In the genomic region with DNA sequence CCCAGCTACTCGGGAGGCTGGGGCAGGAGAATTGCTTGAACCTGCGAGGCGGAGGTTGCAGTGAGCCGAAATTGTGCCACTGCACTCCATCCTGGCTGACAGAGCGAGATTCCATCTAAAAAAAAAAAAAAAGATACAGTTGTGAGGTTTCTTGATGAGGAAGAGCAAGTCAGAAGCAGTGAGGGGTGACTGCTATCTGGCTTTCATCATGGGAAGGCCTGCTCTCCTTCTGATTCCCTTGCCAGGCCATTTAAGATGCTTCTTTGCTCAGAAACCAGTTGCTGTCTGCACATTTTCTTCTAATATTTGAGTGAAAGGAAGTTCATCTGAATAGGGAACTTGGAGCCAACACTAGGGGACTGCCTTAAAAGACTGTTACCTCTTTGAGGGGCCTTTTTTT, we compare ENCODE assay signal across 17 cellular contexts.
DNase-seq lines count a peak whose midpoint lies in the region; ATAC-seq and TF ChIP-seq lines count a peak whose summit lies in the region.
"Had no signal": no experiment of that assay in that cellular context is flagged by ENCODE, and none has a peak within 500 bp of the region (broad histone marks: within the 10 kb centered on the region; RNA-seq: fewer than 3 reads in every experiment).

No MANE protein-coding gene starts in this region.

- peaks cover 3% of the 10 kb centered on the region for H3K4me1 ChIP-seq in upper lobe of right lung

- POLR2A ChIA-PET in activated naive CD8-positive, alpha-beta T cell treated with anti-CD3 and anti-CD28 coated beads, Interleukin-2, amount 10 ng/mL, durations not matched to agents 7 days and 5 days (lab: Charles Lee): interaction anchor here (0.7 kb wide), 1 partner anchor 1214 kb away, joined by 3 read pairs; no protein-coding TSS in a partner anchor

- no peak for DNase-seq in activated naive CD8-positive, alpha-beta T cell treated with anti-CD3 and anti-CD28 coated beads, Interleukin-2, amount 10 ng/mL, durations not matched to agents 7 days and 5 days
- DNase-seq in activated naive CD8-positive, alpha-beta T cell treated with anti-CD3 and anti-CD28 coated beads, Interleukin-2, amount 50 U/mL, for 24 hours: no peak
- DNase-seq in NB4 (ENCODE audit: low read depth) (peak; percentile 36), upper lobe of right lung (no peak), NCI-H2171 treated with DMSO at 0.1 percent for 48 hours (lab: John Stamatoyannopoulos, UW) (no peak), left lobe of liver (ENCODE audit: low spot score) (no peak), DMS79 treated with DMSO at 0.1 percent for 48 hours (lab: John Stamatoyannopoulos, UW) (no peak)
- no peak for DNase-seq in effector memory CD8-positive, alpha-beta T cell
- DNase-seq: CD4-positive, alpha-beta T cell; NCI-H1105 treated with DMSO at 0.1 percent for 48 hours; NCI-H187 treated with DMSO at 0.1 percent for 48 hours; NCI-H2171; Peyer's patch; SHP77 had no signal

- intact Hi-C loops in upper lobe of right lung (cut with DNase I): no loop called here

- H3K27me3 ChIP-seq in upper lobe of right lung: no peaks in the 10 kb centered on the region
- H3K27me3 ChIP-seq: Peyer's patch had no signal

- no peak for ATAC-seq in activated naive CD8-positive, alpha-beta T cell treated with anti-CD3 and anti-CD28 coated beads, Interleukin-2, amount 10 ng/mL, durations not matched to agents 7 days and 5 days (ENCODE audit: low read depth)
- ATAC-seq in activated naive CD8-positive, alpha-beta T cell treated with anti-CD3 and anti-CD28 coated beads, Interleukin-2, amount 50 U/mL, for 24 hours: no peak
- no peak for ATAC-seq in effector memory CD8-positive, alpha-beta T cell (replicated peaks)
- no peak for ATAC-seq in upper lobe of right lung
- ATAC-seq in left lobe of liver: no peak
- ATAC-seq: A549, K562 had no signal

- no peak overlapping the region for H3K4me3 Mint-ChIP-seq in activated naive CD8-positive, alpha-beta T cell treated with anti-CD3 and anti-CD28 coated beads, Interleukin-2, amount 10 ng/mL, durations not matched to agents 7 days and 5 days
- H3K4me3 Mint-ChIP-seq in activated naive CD8-positive, alpha-beta T cell treated with anti-CD3 and anti-CD28 coated beads, Interleukin-2, amount 50 U/mL, for 24 hours: no peak overlapping the region
- H3K4me3 Mint-ChIP-seq in effector memory CD8-positive, alpha-beta T cell: peak overlapping the region; percentile 59 to 66
- H3K4me3 Mint-ChIP-seq: CD4-positive, alpha-beta T cell had no signal

- no peaks in the 10 kb centered on the region for H3K27me3 Mint-ChIP-seq in activated naive CD8-positive, alpha-beta T cell treated with anti-CD3 and anti-CD28 coated beads, Interleukin-2, amount 10 ng/mL, durations not matched to agents 7 days and 5 days
- H3K27me3 Mint-ChIP-seq in activated naive CD8-positive, alpha-beta T cell treated with anti-CD3 and anti-CD28 coated beads, Interleukin-2, amount 50 U/mL, for 24 hours: no peaks in the 10 kb centered on the region
- H3K27me3 Mint-ChIP-seq in effector memory CD8-positive, alpha-beta T cell: no peaks in the 10 kb centered on the region
- H3K27me3 Mint-ChIP-seq: CD4-positive, alpha-beta T cell had no signal

- H3K36me3 Mint-ChIP-seq in activated naive CD8-positive, alpha-beta T cell treated with anti-CD3 and anti-CD28 coated beads, Interleukin-2, amount 10 ng/mL, durations not matched to agents 7 days and 5 days: peaks cover 23% of the 10 kb centered on the region
- H3K36me3 Mint-ChIP-seq in activated naive CD8-positive, alpha-beta T cell treated with anti-CD3 and anti-CD28 coated beads, Interleukin-2, amount 50 U/mL, for 24 hours (ENCODE audit: low read depth): peaks cover 2% of the 10 kb centered on the region
- H3K36me3 Mint-ChIP-seq in effector memory CD8-positive, alpha-beta T cell (ENCODE audit: insufficient read depth): no peaks in the 10 kb centered on the region

- no peak for TF ChIP-seq POLR2A in NB4 (IDR thresholded peaks at IDR 0.05; ENCODE audit: extremely low read depth, insufficient read length)

- no peak for TF ChIP-seq CTCF in NB4 (IDR thresholded peaks at IDR 0.05; ENCODE audit: low read depth, low read length)
- no peak for TF ChIP-seq CTCF in upper lobe of right lung (IDR thresholded peaks at IDR 0.05)

- H3K9me3 Mint-ChIP-seq in activated naive CD8-positive, alpha-beta T cell treated with anti-CD3 and anti-CD28 coated beads, Interleukin-2, amount 10 ng/mL, durations not matched to agents 7 days and 5 days: peaks cover 2% of the 10 kb centered on the region
- H3K9me3 Mint-ChIP-seq in activated naive CD8-positive, alpha-beta T cell treated with anti-CD3 and anti-CD28 coated beads, Interleukin-2, amount 50 U/mL, for 24 hours: no peaks in the 10 kb centered on the region
- peaks cover 3 to 6% of the 10 kb centered on the region in 2 donors for H3K9me3 Mint-ChIP-seq in effector memory CD8-positive, alpha-beta T cell
- H3K9me3 Mint-ChIP-seq: CD4-positive, alpha-beta T cell had no signal

- no peaks in the 10 kb centered on the region for H3K9me3 ChIP-seq in upper lobe of right lung
- H3K9me3 ChIP-seq: A549, Peyer's patch had no signal

- H3K27ac Mint-ChIP-seq in activated naive CD8-positive, alpha-beta T cell treated with anti-CD3 and anti-CD28 coated beads, Interleukin-2, amount 10 ng/mL, durations not matched to agents 7 days and 5 days: peak overlapping the region; percentile 50
- no peak overlapping the region for H3K27ac Mint-ChIP-seq in activated naive CD8-positive, alpha-beta T cell treated with anti-CD3 and anti-CD28 coated beads, Interleukin-2, amount 50 U/mL, for 24 hours
- H3K27ac Mint-ChIP-seq in effector memory CD8-positive, alpha-beta T cell: peak overlapping the region; percentile 76 to 86
- H3K27ac Mint-ChIP-seq: CD4-positive, alpha-beta T cell had no signal

- H3K27ac ChIP-seq in upper lobe of right lung: peak overlapping the region; percentile 14
- H3K27ac ChIP-seq: A549, HL-60, Peyer's patch had no signal

- H3K4me3 ChIP-seq in NB4 (ENCODE audit: low read depth, low read length) (no peak overlapping the region), upper lobe of right lung (no peak overlapping the region)
- H3K4me3 ChIP-seq: A549, K562, Peyer's patch had no signal

- peaks cover 31% of the 10 kb centered on the region for H3K4me1 Mint-ChIP-seq in activated naive CD8-positive, alpha-beta T cell treated with anti-CD3 and anti-CD28 coated beads, Interleukin-2, amount 10 ng/mL, durations not matched to agents 7 days and 5 days
- peaks cover 62% of the 10 kb centered on the region for H3K4me1 Mint-ChIP-seq in activated naive CD8-positive, alpha-beta T cell treated with anti-CD3 and anti-CD28 coated beads, Interleukin-2, amount 50 U/mL, for 24 hours
- peaks cover 60 to 81% of the 10 kb centered on the region in 2 donors for H3K4me1 Mint-ChIP-seq in effector memory CD8-positive, alpha-beta T cell (ENCODE audit: low read depth in 2 of 2)

- H3K36me3 ChIP-seq in upper lobe of right lung: no peaks in the 10 kb centered on the region
- H3K36me3 ChIP-seq: Peyer's patch had no signal

Comparison
In these comparisons a context has a peak if more than half of its experiments do, and no peak if none do; other contexts are left out.
1. H3K4me3 Mint-ChIP-seq: peak in effector memory CD8-positive, alpha-beta T cell (2 of 2); none in activated naive CD8-positive, alpha-beta T cell treated with anti-CD3 and anti-CD28 coated beads, Interleukin-2, amount 10 ng/mL, durations not matched to agents 7 days and 5 days (single experiment) and activated naive CD8-positive, alpha-beta T cell treated with anti-CD3 and anti-CD28 coated beads, Interleukin-2, amount 50 U/mL, for 24 hours (single experiment).